In genomic region chr10:131588704-131589220, GRCh38 we compare ENCODE assay signal across 31 cellular contexts.
"Had no signal": no experiment of that assay in that cellular context is flagged by ENCODE, and none has a peak within 500 bp of the region (broad histone marks: within the 10 kb centered on the region; RNA-seq: fewer than 3 reads in every experiment).

No MANE protein-coding gene starts in this region.

- H3K4me3 ChIP-seq: colonic mucosa, esophagus squamous epithelium, heart right ventricle, left ventricle myocardium inferior, lung, mucosa of descending colon, psoas muscle, sigmoid colon, testis, tibial artery had no signal

- H3K36me3 ChIP-seq: colonic mucosa, esophagus squamous epithelium, heart right ventricle, left ventricle myocardium inferior, sigmoid colon, tibial artery had no signal

- H3K9me3 Mint-ChIP-seq: dendritic cell treated with granulocyte-macrophage colony-stimulating factor and Interleukin-4, amounts not matched to agents 40 ng/mL and 50 ng/mL, for 4 days; natural killer cell treated with Interleukin-12 subunit alpha and Interleukin-12 subunit beta and Interleukin-15 and Interleukin-18, amount 100 ng/mL, for 72 hours; type B pancreatic cell had no signal

- H3K9me3 ChIP-seq: colonic mucosa, esophagus squamous epithelium, heart right ventricle, psoas muscle, sigmoid colon, testis, tibial artery had no signal

- H3K27ac Mint-ChIP-seq: dendritic cell treated with granulocyte-macrophage colony-stimulating factor and Interleukin-4, amounts not matched to agents 40 ng/mL and 50 ng/mL, for 4 days; memory B cell; mesothelial cell of epicardium; naive B cell; natural killer cell treated with Interleukin-12 subunit alpha and Interleukin-12 subunit beta and Interleukin-15 and Interleukin-18, amount 100 ng/mL, for 72 hours; stimulated activated memory B cell treated with anti-CD40 and anti-IgM and Interleukin-4, amounts not matched to agents 10 μg/mL and 1 μg/mL and 100 μg/mL, for 72 hours; type B pancreatic cell had no signal

- H3K4me3 Mint-ChIP-seq: dendritic cell treated with granulocyte-macrophage colony-stimulating factor and Interleukin-4, amounts not matched to agents 40 ng/mL and 50 ng/mL, for 4 days; memory B cell; mesothelial cell of epicardium; natural killer cell treated with Interleukin-12 subunit alpha and Interleukin-12 subunit beta and Interleukin-15 and Interleukin-18, amount 100 ng/mL, for 72 hours; neural crest cell; stimulated activated memory B cell treated with anti-CD40 and anti-IgM and Interleukin-4, amounts not matched to agents 10 μg/mL and 1 μg/mL and 100 μg/mL, for 72 hours; type B pancreatic cell had no signal

- H3K36me3 Mint-ChIP-seq: memory B cell; mesothelial cell of epicardium; natural killer cell treated with Interleukin-12 subunit alpha and Interleukin-12 subunit beta and Interleukin-15 and Interleukin-18, amount 100 ng/mL, for 72 hours; stimulated activated memory B cell treated with anti-CD40 and anti-IgM and Interleukin-4, amounts not matched to agents 10 μg/mL and 1 μg/mL and 100 μg/mL, for 72 hours; type B pancreatic cell had no signal

- H3K27me3 ChIP-seq: colonic mucosa, sigmoid colon, testis, tibial artery had no signal

- H3K4me1 Mint-ChIP-seq: memory B cell; mesothelial cell of epicardium; naive B cell; neural crest cell; stimulated activated memory B cell treated with anti-CD40 and anti-IgM and Interleukin-4, amounts not matched to agents 10 μg/mL and 1 μg/mL and 100 μg/mL, for 72 hours had no signal

- H3K4me1 ChIP-seq: colonic mucosa, esophagus squamous epithelium, heart right ventricle, left ventricle myocardium inferior, psoas muscle, sigmoid colon, testis, tibial artery had no signal

- H3K27ac ChIP-seq: colonic mucosa, esophagus squamous epithelium, heart right ventricle, left ventricle myocardium inferior, psoas muscle, sigmoid colon, testis, tibial artery had no signal

- DNase-seq: colonic mucosa; effector memory CD4-positive, alpha-beta T cell; esophagus squamous epithelium; foreskin melanocyte; glutamatergic neuron; heart right ventricle; hippocampal formation; kidney glomerular epithelial cell; left colon; left ventricle myocardium inferior; mucosa of descending colon; naive B cell; nucleus accumbens; psoas muscle; sigmoid colon; stimulated activated CD4-positive, alpha-beta T cell treated with anti-CD3 and anti-CD28 coated beads, Interleukin-4, amount 100 ng/mL, for 4 hours; stimulated activated naive CD8-positive, alpha-beta T cell treated with anti-CD3 and anti-CD28 coated beads, Interleukin-15, Interleukin-2, amounts not matched to agents 100 U/mL and 50 U/mL, for 24 hours; substantia nigra; testis; tibial artery had no signal

- FAIRE-seq: endothelial cell of umbilical vein, islet of Langerhans, urothelium cell line had no signal
